Comparison of ENCODE assay signal across 14 cellular contexts in genomic region chr1:152968248-152968647, GRCh38. TPM values are rescaled to one million over a fixed set of nuclear protein-coding genes. Genes with fewer than 3 reads are reported as not detected.
A peak's percentile ranks its signal among the peaks of the same experiment; 100 is the strongest.
DNase-seq lines count a peak whose midpoint lies in the region; ATAC-seq, FAIRE-seq and TF ChIP-seq lines count a peak whose summit lies in the region.
"Had no signal": no experiment of that assay in that cellular context is flagged by ENCODE, and none has a peak within 500 bp of the region (broad histone marks: within the 10 kb centered on the region; RNA-seq: fewer than 3 reads in every experiment).

No MANE protein-coding gene starts in this region.

- H3K4me1 Mint-ChIP-seq in activated CD4-positive, alpha-beta T cell treated with anti-CD3 and anti-CD28 coated beads, Interleukin-2, amount 10 ng/mL, durations not matched to agents 7 days and 5 days: peaks cover 6% of the 10 kb centered on the region

- H3K27ac ChIP-seq in ascending aorta: no peak overlapping the region
- H3K27ac ChIP-seq: colonic mucosa had no signal

- FAIRE-seq in urothelium cell line (lab: Jason Lieb, UNC): no peak

- peak; percentile 74 for ATAC-seq in HG02610 (IDR thresholded peaks at IDR 0.05; ENCODE audit: unreplicated experiment)
- peak; percentile 54 for ATAC-seq in HG03457 (IDR thresholded peaks at IDR 0.05; ENCODE audit: unreplicated experiment)
- no peak for ATAC-seq in left lobe of liver
- ATAC-seq: SK-N-SH treated with all-trans-retinoic acid at 6 μM for 48 hours had no signal

- POLR2A ChIA-PET in activated CD4-positive, alpha-beta T cell treated with anti-CD3 and anti-CD28 coated beads, Interleukin-2, amount 10 ng/mL, durations not matched to agents 7 days and 5 days (lab: Charles Lee): no interaction called here

- no peaks in the 10 kb centered on the region for H3K9me3 Mint-ChIP-seq in activated CD4-positive, alpha-beta T cell treated with anti-CD3 and anti-CD28 coated beads, Interleukin-2, amount 10 ng/mL, durations not matched to agents 7 days and 5 days
- H3K9me3 Mint-ChIP-seq: activated CD4-positive, alpha-beta T cell treated with anti-CD3 and anti-CD28 coated beads, Interleukin-2, amount 10 ng/mL, durations not matched to agents 24 days and 14 days; activated naive CD4-positive, alpha-beta T cell treated with anti-CD3 and anti-CD28 coated beads for 36 hours had no signal

- no peak overlapping the region for H3K4me3 Mint-ChIP-seq in activated CD4-positive, alpha-beta T cell treated with anti-CD3 and anti-CD28 coated beads, Interleukin-2, amount 10 ng/mL, durations not matched to agents 7 days and 5 days
- H3K4me3 Mint-ChIP-seq: activated CD4-positive, alpha-beta T cell treated with anti-CD3 and anti-CD28 coated beads, Interleukin-2, amount 10 ng/mL, durations not matched to agents 24 days and 14 days; activated naive CD4-positive, alpha-beta T cell treated with anti-CD3 and anti-CD28 coated beads for 36 hours had no signal

- peaks cover 3% of the 10 kb centered on the region for H3K27me3 Mint-ChIP-seq in activated CD4-positive, alpha-beta T cell treated with anti-CD3 and anti-CD28 coated beads, Interleukin-2, amount 10 ng/mL, durations not matched to agents 7 days and 5 days

- DNase-seq in activated CD4-positive, alpha-beta T cell treated with anti-CD3 and anti-CD28 coated beads, Interleukin-2, amount 10 ng/mL, durations not matched to agents 7 days and 5 days: no peak
- DNase-seq in activated CD4-positive, alpha-beta T cell treated with anti-CD3 and anti-CD28 coated beads for 4 hours: no peak
- no peak for DNase-seq in ascending aorta (ENCODE audit: low spot score in 2 of 2)
- no peak for DNase-seq in activated T-cell treated with anti-CD3 and anti-CD28 coated beads, Interleukin-2, amount 50 U/mL, for 1 hour
- no peak for DNase-seq in left lobe of liver (ENCODE audit: low spot score)
- DNase-seq in urothelium cell line (ENCODE audit: low spot score): no peak
- DNase-seq: activated CD4-positive, alpha-beta T cell treated with anti-CD3 and anti-CD28 coated beads, Interleukin-2, amount 10 ng/mL, durations not matched to agents 24 days and 14 days; activated naive CD4-positive, alpha-beta T cell treated with anti-CD3 and anti-CD28 coated beads for 36 hours; colonic mucosa; NCI-H446 treated with DMSO at 0.1 percent for 48 hours had no signal

- H3K9me3 ChIP-seq in ascending aorta: no peaks in the 10 kb centered on the region
- H3K9me3 ChIP-seq: colonic mucosa had no signal

- TF ChIP-seq CTCF in ascending aorta (IDR thresholded peaks at IDR 0.05): no peak

- H3K4me3 ChIP-seq in ascending aorta: no peak overlapping the region
- H3K4me3 ChIP-seq: colonic mucosa had no signal

- H3K27ac Mint-ChIP-seq in activated CD4-positive, alpha-beta T cell treated with anti-CD3 and anti-CD28 coated beads, Interleukin-2, amount 10 ng/mL, durations not matched to agents 7 days and 5 days: peak overlapping the region; percentile 51
- H3K27ac Mint-ChIP-seq: activated CD4-positive, alpha-beta T cell treated with anti-CD3 and anti-CD28 coated beads, Interleukin-2, amount 10 ng/mL, durations not matched to agents 24 days and 14 days; activated naive CD4-positive, alpha-beta T cell treated with anti-CD3 and anti-CD28 coated beads for 36 hours had no signal

- intact Hi-C loops in ascending aorta (cut with DNase I): no loop called here

- H3K27me3 ChIP-seq in ascending aorta: no peaks in the 10 kb centered on the region
- H3K27me3 ChIP-seq: colonic mucosa had no signal

- H3K4me1 ChIP-seq in ascending aorta: no peaks in the 10 kb centered on the region
- H3K4me1 ChIP-seq: colonic mucosa had no signal

- H3K36me3 ChIP-seq in ascending aorta: no peaks in the 10 kb centered on the region
- H3K36me3 ChIP-seq: colonic mucosa had no signal

- CTCF ChIA-PET in activated CD4-positive, alpha-beta T cell treated with anti-CD3 and anti-CD28 coated beads, Interleukin-2, amount 10 ng/mL, durations not matched to agents 7 days and 5 days (lab: Charles Lee): no interaction called here

- H3K36me3 Mint-ChIP-seq in activated CD4-positive, alpha-beta T cell treated with anti-CD3 and anti-CD28 coated beads, Interleukin-2, amount 10 ng/mL, durations not matched to agents 7 days and 5 days (ENCODE audit: low read depth): no peaks in the 10 kb centered on the region

RNA-seq across cellular contexts. Expression of gene SPRR4, which starts 2.2 kb away (rescaled TPM):
- total RNA-seq in activated CD4-positive, alpha-beta T cell treated with anti-CD3 and anti-CD28 coated beads, Interleukin-2, amount 10 ng/mL, durations not matched to agents 7 days and 5 days: not detected
- total RNA-seq in ascending aorta: not detected
- not detected for total RNA-seq in left lobe of liver
- total RNA-seq: A172; activated CD4-positive, alpha-beta T cell treated with anti-CD3 and anti-CD28 coated beads, Interleukin-2, amount 10 ng/mL, durations not matched to agents 24 days and 14 days; activated naive CD4-positive, alpha-beta T cell treated with anti-CD3 and anti-CD28 coated beads for 36 hours; colonic mucosa had no signal

RNA-seq across cellular contexts. Expression of gene SPRR1A, which starts 15.6 kb away (rescaled TPM):
- not detected for total RNA-seq in activated CD4-positive, alpha-beta T cell treated with anti-CD3 and anti-CD28 coated beads, Interleukin-2, amount 10 ng/mL, durations not matched to agents 7 days and 5 days
- not detected for total RNA-seq in ascending aorta
- total RNA-seq in left lobe of liver: not detected
- total RNA-seq: A172; activated CD4-positive, alpha-beta T cell treated with anti-CD3 and anti-CD28 coated beads, Interleukin-2, amount 10 ng/mL, durations not matched to agents 24 days and 14 days; activated naive CD4-positive, alpha-beta T cell treated with anti-CD3 and anti-CD28 coated beads for 36 hours; colonic mucosa had no signal

RNA-seq across cellular contexts. Expression of gene SPRR5, which starts 21.2 kb away (rescaled TPM):
- total RNA-seq in activated CD4-positive, alpha-beta T cell treated with anti-CD3 and anti-CD28 coated beads, Interleukin-2, amount 10 ng/mL, durations not matched to agents 7 days and 5 days: not detected
- not detected for total RNA-seq in ascending aorta
- not detected for total RNA-seq in left lobe of liver
- total RNA-seq: A172; activated CD4-positive, alpha-beta T cell treated with anti-CD3 and anti-CD28 coated beads, Interleukin-2, amount 10 ng/mL, durations not matched to agents 24 days and 14 days; activated naive CD4-positive, alpha-beta T cell treated with anti-CD3 and anti-CD28 coated beads for 36 hours; colonic mucosa had no signal

RNA-seq across cellular contexts. Expression of gene SPRR3, which starts 33.3 kb away (rescaled TPM):
- total RNA-seq in activated CD4-positive, alpha-beta T cell treated with anti-CD3 and anti-CD28 coated beads, Interleukin-2, amount 10 ng/mL, durations not matched to agents 7 days and 5 days: not detected
- total RNA-seq in ascending aorta: 0.53 TPM
- not detected for total RNA-seq in left lobe of liver
- total RNA-seq: A172; activated CD4-positive, alpha-beta T cell treated with anti-CD3 and anti-CD28 coated beads, Interleukin-2, amount 10 ng/mL, durations not matched to agents 24 days and 14 days; activated naive CD4-positive, alpha-beta T cell treated with anti-CD3 and anti-CD28 coated beads for 36 hours; colonic mucosa had no signal

RNA-seq across cellular contexts. Expression of gene IVL, which starts 59.9 kb away (rescaled TPM):
- total RNA-seq in activated CD4-positive, alpha-beta T cell treated with anti-CD3 and anti-CD28 coated beads, Interleukin-2, amount 10 ng/mL, durations not matched to agents 7 days and 5 days: not detected
- total RNA-seq in ascending aorta (not detected), left lobe of liver (not detected)
- total RNA-seq: A172; activated CD4-positive, alpha-beta T cell treated with anti-CD3 and anti-CD28 coated beads, Interleukin-2, amount 10 ng/mL, durations not matched to agents 24 days and 14 days; activated naive CD4-positive, alpha-beta T cell treated with anti-CD3 and anti-CD28 coated beads for 36 hours; colonic mucosa had no signal
